ENCODE assay signal across 1 cellular context in the genomic region with DNA sequence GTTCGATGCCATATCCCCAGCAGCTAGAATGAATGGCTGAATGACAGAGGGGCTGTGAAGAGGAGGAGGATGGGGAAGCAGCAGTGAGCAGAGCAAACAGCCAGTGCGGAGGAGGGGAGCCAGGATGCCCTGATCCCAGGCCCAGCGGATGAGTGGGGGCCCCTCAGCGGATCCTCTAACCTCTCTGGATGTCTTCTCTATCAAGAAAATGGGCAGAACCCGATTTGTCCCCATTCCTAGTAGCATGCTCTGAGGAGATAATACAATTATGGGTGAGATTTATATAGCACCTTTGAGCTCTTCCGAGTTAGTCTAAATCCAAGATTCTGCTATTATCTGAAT.
TF ChIP-seq lines count a peak whose summit lies in the region.

No MANE protein-coding gene starts in this region.

TF ChIP-seq in K562, 482 proteins besides CTCF, POLR2A, EP300 and RAD21 (continued from another document):
- TF ChIP-seq JUNB (CRISPR knock-in tag; conservative IDR thresholded peaks at IDR 0.05) (no peak), ELF4 (CRISPR knock-in tag; IDR thresholded peaks at IDR 0.05) (no peak), LCOR (CRISPR knock-in tag; IDR thresholded peaks at IDR 0.05) (peak; percentile 31; the same call in 1 of the 2 replicates), CTBP1 (IDR thresholded peaks at IDR 0.05; ENCODE audit: borderline replicate concordance) (peak; percentile 5; the same call in 1 of the 2 replicates), SP1 (CRISPR knock-in tag; IDR thresholded peaks at IDR 0.05) (peak; percentile 12; the same call in 1 of the 2 replicates), HNRNPK (IDR thresholded peaks at IDR 0.05; ENCODE audit: low read depth, low read length, poor library complexity, severe bottlenecking) (no peak), NR2F6 (CRISPR knock-in tag; IDR thresholded peaks at IDR 0.05) (no peak), SMAD2 (IDR thresholded peaks at IDR 0.05; ENCODE audit: low read depth, low read length) (no peak), KLF13 (tag; IDR thresholded peaks at IDR 0.05; ENCODE audit: borderline replicate concordance, low read depth) (0 out of 2 replicates have a peak, but pooled peaks have one; percentile 34), NEUROD1 (IDR thresholded peaks at IDR 0.05; ENCODE audit: borderline replicate concordance, low read depth, low read length, partially characterized antibody) (no peak), SIN3A (IDR thresholded peaks at IDR 0.05; ENCODE audit: borderline replicate concordance in 2 of 2, control insufficient read depth in 1 of 2, low read depth in 2 of 2, low read length in 2 of 2) (no peak), FOXA3 (CRISPR knock-in tag; conservative IDR thresholded peaks at IDR 0.05 in 1 of 2, IDR thresholded peaks at IDR 0.05 in 1 of 2) (0 out of 4 replicates have a peak, but pooled peaks of 1 of the 2 experiments have one; percentile 2), ZFX (CRISPR knock-in tag; IDR thresholded peaks at IDR 0.05) (peak; percentile 43; the same call in 1 of the 2 replicates), HDGF (IDR thresholded peaks at IDR 0.05) (0 out of 2 replicates have a peak, but pooled peaks have one; percentile 24)
- TF ChIP-seq, protein P1, sequence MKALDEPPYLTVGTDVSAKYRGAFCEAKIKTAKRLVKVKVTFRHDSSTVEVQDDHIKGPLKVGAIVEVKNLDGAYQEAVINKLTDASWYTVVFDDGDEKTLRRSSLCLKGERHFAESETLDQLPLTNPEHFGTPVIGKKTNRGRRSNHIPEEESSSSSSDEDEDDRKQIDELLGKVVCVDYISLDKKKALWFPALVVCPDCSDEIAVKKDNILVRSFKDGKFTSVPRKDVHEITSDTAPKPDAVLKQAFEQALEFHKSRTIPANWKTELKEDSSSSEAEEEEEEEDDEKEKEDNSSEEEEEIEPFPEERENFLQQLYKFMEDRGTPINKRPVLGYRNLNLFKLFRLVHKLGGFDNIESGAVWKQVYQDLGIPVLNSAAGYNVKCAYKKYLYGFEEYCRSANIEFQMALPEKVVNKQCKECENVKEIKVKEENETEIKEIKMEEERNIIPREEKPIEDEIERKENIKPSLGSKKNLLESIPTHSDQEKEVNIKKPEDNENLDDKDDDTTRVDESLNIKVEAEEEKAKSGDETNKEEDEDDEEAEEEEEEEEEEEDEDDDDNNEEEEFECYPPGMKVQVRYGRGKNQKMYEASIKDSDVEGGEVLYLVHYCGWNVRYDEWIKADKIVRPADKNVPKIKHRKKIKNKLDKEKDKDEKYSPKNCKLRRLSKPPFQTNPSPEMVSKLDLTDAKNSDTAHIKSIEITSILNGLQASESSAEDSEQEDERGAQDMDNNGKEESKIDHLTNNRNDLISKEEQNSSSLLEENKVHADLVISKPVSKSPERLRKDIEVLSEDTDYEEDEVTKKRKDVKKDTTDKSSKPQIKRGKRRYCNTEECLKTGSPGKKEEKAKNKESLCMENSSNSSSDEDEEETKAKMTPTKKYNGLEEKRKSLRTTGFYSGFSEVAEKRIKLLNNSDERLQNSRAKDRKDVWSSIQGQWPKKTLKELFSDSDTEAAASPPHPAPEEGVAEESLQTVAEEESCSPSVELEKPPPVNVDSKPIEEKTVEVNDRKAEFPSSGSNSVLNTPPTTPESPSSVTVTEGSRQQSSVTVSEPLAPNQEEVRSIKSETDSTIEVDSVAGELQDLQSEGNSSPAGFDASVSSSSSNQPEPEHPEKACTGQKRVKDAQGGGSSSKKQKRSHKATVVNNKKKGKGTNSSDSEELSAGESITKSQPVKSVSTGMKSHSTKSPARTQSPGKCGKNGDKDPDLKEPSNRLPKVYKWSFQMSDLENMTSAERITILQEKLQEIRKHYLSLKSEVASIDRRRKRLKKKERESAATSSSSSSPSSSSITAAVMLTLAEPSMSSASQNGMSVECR (CRISPR knock-in tag; IDR thresholded peaks at IDR 0.05): 0 out of 2 replicates have a peak, but pooled peaks have one; percentile 39
- TF ChIP-seq, protein P2, sequence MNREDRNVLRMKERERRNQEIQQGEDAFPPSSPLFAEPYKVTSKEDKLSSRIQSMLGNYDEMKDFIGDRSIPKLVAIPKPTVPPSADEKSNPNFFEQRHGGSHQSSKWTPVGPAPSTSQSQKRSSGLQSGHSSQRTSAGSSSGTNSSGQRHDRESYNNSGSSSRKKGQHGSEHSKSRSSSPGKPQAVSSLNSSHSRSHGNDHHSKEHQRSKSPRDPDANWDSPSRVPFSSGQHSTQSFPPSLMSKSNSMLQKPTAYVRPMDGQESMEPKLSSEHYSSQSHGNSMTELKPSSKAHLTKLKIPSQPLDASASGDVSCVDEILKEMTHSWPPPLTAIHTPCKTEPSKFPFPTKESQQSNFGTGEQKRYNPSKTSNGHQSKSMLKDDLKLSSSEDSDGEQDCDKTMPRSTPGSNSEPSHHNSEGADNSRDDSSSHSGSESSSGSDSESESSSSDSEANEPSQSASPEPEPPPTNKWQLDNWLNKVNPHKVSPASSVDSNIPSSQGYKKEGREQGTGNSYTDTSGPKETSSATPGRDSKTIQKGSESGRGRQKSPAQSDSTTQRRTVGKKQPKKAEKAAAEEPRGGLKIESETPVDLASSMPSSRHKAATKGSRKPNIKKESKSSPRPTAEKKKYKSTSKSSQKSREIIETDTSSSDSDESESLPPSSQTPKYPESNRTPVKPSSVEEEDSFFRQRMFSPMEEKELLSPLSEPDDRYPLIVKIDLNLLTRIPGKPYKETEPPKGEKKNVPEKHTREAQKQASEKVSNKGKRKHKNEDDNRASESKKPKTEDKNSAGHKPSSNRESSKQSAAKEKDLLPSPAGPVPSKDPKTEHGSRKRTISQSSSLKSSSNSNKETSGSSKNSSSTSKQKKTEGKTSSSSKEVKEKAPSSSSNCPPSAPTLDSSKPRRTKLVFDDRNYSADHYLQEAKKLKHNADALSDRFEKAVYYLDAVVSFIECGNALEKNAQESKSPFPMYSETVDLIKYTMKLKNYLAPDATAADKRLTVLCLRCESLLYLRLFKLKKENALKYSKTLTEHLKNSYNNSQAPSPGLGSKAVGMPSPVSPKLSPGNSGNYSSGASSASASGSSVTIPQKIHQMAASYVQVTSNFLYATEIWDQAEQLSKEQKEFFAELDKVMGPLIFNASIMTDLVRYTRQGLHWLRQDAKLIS (CRISPR knock-in tag; IDR thresholded peaks at IDR 0.05): 0 out of 2 replicates have a peak, but pooled peaks have one; percentile 36
- TF ChIP-seq, protein P3, sequence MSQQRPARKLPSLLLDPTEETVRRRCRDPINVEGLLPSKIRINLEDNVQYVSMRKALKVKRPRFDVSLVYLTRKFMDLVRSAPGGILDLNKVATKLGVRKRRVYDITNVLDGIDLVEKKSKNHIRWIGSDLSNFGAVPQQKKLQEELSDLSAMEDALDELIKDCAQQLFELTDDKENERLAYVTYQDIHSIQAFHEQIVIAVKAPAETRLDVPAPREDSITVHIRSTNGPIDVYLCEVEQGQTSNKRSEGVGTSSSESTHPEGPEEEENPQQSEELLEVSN (IDR thresholded peaks at IDR 0.05; ENCODE audit: borderline replicate concordance in 1 of 2, extremely low read depth in 1 of 2, insufficient read depth in 1 of 2, insufficient read length in 1 of 2, low read depth in 1 of 2, low read length in 1 of 2, poor library complexity in 1 of 2, severe bottlenecking in 1 of 2): no peak
- TF ChIP-seq, protein P4, sequence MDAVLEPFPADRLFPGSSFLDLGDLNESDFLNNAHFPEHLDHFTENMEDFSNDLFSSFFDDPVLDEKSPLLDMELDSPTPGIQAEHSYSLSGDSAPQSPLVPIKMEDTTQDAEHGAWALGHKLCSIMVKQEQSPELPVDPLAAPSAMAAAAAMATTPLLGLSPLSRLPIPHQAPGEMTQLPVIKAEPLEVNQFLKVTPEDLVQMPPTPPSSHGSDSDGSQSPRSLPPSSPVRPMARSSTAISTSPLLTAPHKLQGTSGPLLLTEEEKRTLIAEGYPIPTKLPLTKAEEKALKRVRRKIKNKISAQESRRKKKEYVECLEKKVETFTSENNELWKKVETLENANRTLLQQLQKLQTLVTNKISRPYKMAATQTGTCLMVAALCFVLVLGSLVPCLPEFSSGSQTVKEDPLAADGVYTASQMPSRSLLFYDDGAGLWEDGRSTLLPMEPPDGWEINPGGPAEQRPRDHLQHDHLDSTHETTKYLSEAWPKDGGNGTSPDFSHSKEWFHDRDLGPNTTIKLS (IDR thresholded peaks at IDR 0.05; ENCODE audit: borderline replicate concordance, low read depth): no peak
